ENCODE assay signal across 17 cellular contexts in genomic region chr1:161884475-161884874, GRCh38.
DNase-seq lines count a peak whose midpoint lies in the region; ATAC-seq, FAIRE-seq and TF ChIP-seq lines count a peak whose summit lies in the region.
"Had no signal": no experiment of that assay in that cellular context is flagged by ENCODE, and none has a peak within 500 bp of the region (broad histone marks: within the 10 kb centered on the region; RNA-seq: fewer than 3 reads in every experiment).

No MANE protein-coding gene starts in this region.

- H2AFZ ChIP-seq in endothelial cell of umbilical vein (ENCODE audit: low read depth, low read length) = no peak overlapping the region

- TF ChIP-seq CTCF in endothelial cell of umbilical vein (IDR thresholded peaks at IDR 0.05; ENCODE audit: extremely low read depth in 1 of 2, insufficient read depth in 1 of 2, low read depth in 1 of 2, low read length in 2 of 2) = no peak
- no peak for TF ChIP-seq CTCF in thyroid gland (IDR thresholded peaks at IDR 0.05)

- intact Hi-C loops in endothelial cell of umbilical vein (cut with micrococcal nuclease) = no loop called here
- intact Hi-C loops in thyroid gland (cut with DNase I) = no loop called here

- H3K9me3 ChIP-seq in endothelial cell of umbilical vein (replicated peaks; ENCODE audit: control insufficient read depth, insufficient read depth, low read length) (no peaks in the 10 kb centered on the region), thyroid gland (no peaks in the 10 kb centered on the region)
- H3K9me3 ChIP-seq: Peyer's patch had no signal

- peaks cover 11% of the 10 kb centered on the region for H3K4me1 ChIP-seq in endothelial cell of umbilical vein (ENCODE audit: control insufficient read depth, extremely low read depth, insufficient read depth, low read length)
- peaks cover 4 to 20% of the 10 kb centered on the region in 2 donors for H3K4me1 ChIP-seq in thyroid gland
- H3K4me1 ChIP-seq: Peyer's patch had no signal

- WGBS in thyroid gland, 2 donors = 17 to 44% methylated on average over 2 of the region's 2 CpGs

- H4K20me1 ChIP-seq in endothelial cell of umbilical vein (replicated peaks; ENCODE audit: control insufficient read depth, extremely low read depth, insufficient read depth, low read length) = no peaks in the 10 kb centered on the region

- H3K4me3 ChIP-seq in endothelial cell of umbilical vein (replicated peaks in 1 of 3; ENCODE audit: insufficient read depth in 1 of 3, low read depth in 1 of 3, low read length in 3 of 3) (no peak overlapping the region), thyroid gland (replicated peaks in 1 of 3) (no peak overlapping the region)
- H3K4me3 ChIP-seq: lung, Peyer's patch, skin epidermis had no signal

- POLR2A ChIA-PET in endothelial cell of umbilical vein (lab: Charles Lee) = no interaction called here

- DNase-seq in NCI-H748 (lab: John Stamatoyannopoulos, UW; ENCODE audit: unreplicated experiment) (peak; percentile 17), NCI-H748 treated with DMSO at 0.1 percent for 48 hours (lab: John Stamatoyannopoulos, UW) (no peak), NCI-H345 (lab: John Stamatoyannopoulos, UW) (peak; percentile 23), endothelial cell of umbilical vein (ENCODE audit: low read depth, low spot score) (no peak), thyroid gland (no peak)
- DNase-seq in activated T-cell treated with anti-CD3 and anti-CD28 coated beads, Interleukin-2, amount 50 U/mL, for 1 hour = no peak
- DNase-seq: activated CD4-positive, alpha-beta T cell treated with anti-CD3 and anti-CD28 coated beads, Interleukin-2, amount 50 U/mL, for 4 hours; activated T-cell treated with anti-CD3 and anti-CD28 coated beads, Interleukin-2, amount 50 U/mL, for 72 hours; COR-L47; NCI-H446 treated with DMSO at 0.1 percent for 48 hours; Peyer's patch had no signal

- no peaks in the 10 kb centered on the region for H3K9me1 ChIP-seq in endothelial cell of umbilical vein (replicated peaks; ENCODE audit: control insufficient read depth, extremely low read depth, insufficient read depth, low read length)

- no TSS peak for BruUV-seq in endothelial cell of umbilical vein (replicated peaks; lab: Mats Ljungman, UMichigan)

- dilution Hi-C loops in endothelial cell of umbilical vein (cut with MboI; ENCODE audit: extremely low pct_ligation_motif_present, low sequenced_read_pairs) = no loop called here

- H3K27ac ChIP-seq in endothelial cell of umbilical vein (ENCODE audit: insufficient read depth, low read depth, low read length) = no peak overlapping the region
- H3K27ac ChIP-seq in thyroid gland = peak overlapping the region; percentile 13 to 43 (median 38)
- H3K27ac ChIP-seq: Peyer's patch had no signal

- ATAC-seq in GM19397 (IDR thresholded peaks at IDR 0.05; ENCODE audit: unreplicated experiment) (no peak), HG03280 (IDR thresholded peaks at IDR 0.05; ENCODE audit: unreplicated experiment) (no peak)
- ATAC-seq: activated T-cell treated with anti-CD3 and anti-CD28 coated beads, Interleukin-2, amount 50 U/mL, for 72 hours had no signal

- no peak for FAIRE-seq in endothelial cell of umbilical vein (lab: Jason Lieb, UNC)
- FAIRE-seq: colon, H1 had no signal

- CTCF ChIA-PET in endothelial cell of umbilical vein (lab: Charles Lee) = interaction anchor here (1.0 to 1.8 kb wide), 8 partner anchors 9 to 153 kb away, joined by 3 to 9 read pairs (median 4); no protein-coding TSS in a partner anchor

- no peak overlapping the region for H3K9ac ChIP-seq in endothelial cell of umbilical vein (replicated peaks; ENCODE audit: extremely low read depth, insufficient read depth, low read length)

- no peaks in the 10 kb centered on the region for H3K27me3 ChIP-seq in endothelial cell of umbilical vein (ENCODE audit: control insufficient read depth in 2 of 2, insufficient read depth in 2 of 2, low read length in 2 of 2)
- no peaks in the 10 kb centered on the region for H3K27me3 ChIP-seq in thyroid gland
- H3K27me3 ChIP-seq: Peyer's patch had no signal

- H3K4me2 ChIP-seq in endothelial cell of umbilical vein (ENCODE audit: insufficient read depth, low read length) = peak overlapping the region; percentile 52

- H3K36me3 ChIP-seq in endothelial cell of umbilical vein (ENCODE audit: control insufficient read depth in 2 of 2, extremely low read depth in 1 of 2, insufficient read depth in 2 of 2, low read length in 2 of 2) (no peaks in the 10 kb centered on the region), thyroid gland (peaks cover 0 to 4% of the 10 kb centered on the region in 2 donors)
- H3K36me3 ChIP-seq: Peyer's patch had no signal

- no peaks in the 10 kb centered on the region for H3K79me2 ChIP-seq in endothelial cell of umbilical vein (ENCODE audit: control insufficient read depth, insufficient read depth, low read length)

- TF ChIP-seq POLR2A in endothelial cell of umbilical vein (IDR thresholded peaks at IDR 0.05; ENCODE audit: low read depth, low read length) = no peak
- TF ChIP-seq POLR2A in thyroid gland (IDR thresholded peaks at IDR 0.05) = no peak

TF ChIP-seq in endothelial cell of umbilical vein, 7 proteins besides CTCF, POLR2A, EP300 and RAD21:
- no peak for TF ChIP-seq EZH2 (IDR thresholded peaks at IDR 0.05; ENCODE audit: borderline replicate concordance, low read depth, low read length, severe bottlenecking)
- no peak for TF ChIP-seq GATA2 (IDR thresholded peaks at IDR 0.05; ENCODE audit: insufficient read depth, insufficient read length, low read depth, low read length)
- no peak for TF ChIP-seq FOS (IDR thresholded peaks at IDR 0.05; ENCODE audit: borderline replicate concordance, insufficient read depth, low read length)
- TF ChIP-seq JUN (IDR thresholded peaks at IDR 0.05; ENCODE audit: borderline replicate concordance, insufficient read depth, insufficient read length, low read depth) = no peak
- TF ChIP-seq MAX (IDR thresholded peaks at IDR 0.05; ENCODE audit: insufficient read depth, insufficient read length) = no peak
- TF ChIP-seq POLR2AphosphoS5 (IDR thresholded peaks at IDR 0.05; ENCODE audit: insufficient read depth, low read depth, low read length) = no peak
- no peak for TF ChIP-seq MYC (IDR thresholded peaks at IDR 0.05; ENCODE audit: low read depth, low read length)

Comparison
In these comparisons a context has a peak if more than half of its experiments do, and no peak if none do; other contexts are left out.
1. DNase-seq: peak in NCI-H748 (single experiment) and NCI-H345 (single experiment); none in NCI-H748 treated with DMSO at 0.1 percent for 48 hours (single experiment), endothelial cell of umbilical vein (single experiment), thyroid gland (0 of 2) and activated T-cell treated with anti-CD3 and anti-CD28 coated beads, Interleukin-2, amount 50 U/mL, for 1 hour (single experiment).